ENCODE assay signal across 23 cellular contexts in genomic region chr5:179554981-179555380, GRCh38. TPM values are rescaled to one million over a fixed set of nuclear protein-coding genes. Genes with fewer than 3 reads are reported as not detected.
DNase-seq lines count a peak whose midpoint lies in the region; ATAC-seq, FAIRE-seq and TF ChIP-seq lines count a peak whose summit lies in the region.
"Had no signal": no experiment of that assay in that cellular context is flagged by ENCODE, and none has a peak within 500 bp of the region (broad histone marks: within the 10 kb centered on the region; RNA-seq: fewer than 3 reads in every experiment).

No MANE protein-coding gene starts in this region.

- peaks cover 39% of the 10 kb centered on the region for H3K36me3 Mint-ChIP-seq in CD4-positive, alpha-beta T cell (ENCODE audit: low read depth)
- H3K36me3 Mint-ChIP-seq in GM23338 (ENCODE audit: low read depth), result peaks cover 25% of the 10 kb centered on the region

- H3K4ac ChIP-seq in trophoblast cell (ENCODE audit: low read depth, low read length), result peak overlapping the region; percentile 69

- no peak overlapping the region for H3K27ac ChIP-seq in CD4-positive, alpha-beta T cell (ENCODE audit: low read depth, low read length)
- H3K27ac ChIP-seq in GM23338 (ENCODE audit: low read depth) (no peak overlapping the region), K562 (ENCODE audit: extremely low read depth, low read depth, low read length) (no peak overlapping the region), trophoblast cell (ENCODE audit: low read depth, low read length) (no peak overlapping the region)
- H3K27ac ChIP-seq: BLaER1, PC-9 had no signal

- H3K27me3 ChIP-seq in CD4-positive, alpha-beta T cell (ENCODE audit: control insufficient read depth, insufficient read depth, low read length), result no peaks in the 10 kb centered on the region
- no peaks in the 10 kb centered on the region for H3K27me3 ChIP-seq in GM23338 (ENCODE audit: insufficient read depth)
- H3K27me3 ChIP-seq in K562 (ENCODE audit: control insufficient read depth in 2 of 2, insufficient read depth in 2 of 2, low read length in 2 of 2), result no peaks in the 10 kb centered on the region
- H3K27me3 ChIP-seq in trophoblast cell (ENCODE audit: insufficient read depth, low read length), result no peaks in the 10 kb centered on the region
- H3K27me3 ChIP-seq: BLaER1 had no signal

- H3K79me2 ChIP-seq in GM23338 (replicated peaks; ENCODE audit: insufficient read depth) (peaks cover 74% of the 10 kb centered on the region), K562 (ENCODE audit: control insufficient read depth, insufficient read depth, low read length) (peaks cover 58% of the 10 kb centered on the region), trophoblast cell (ENCODE audit: control insufficient read depth, insufficient read depth, low read length, poor library complexity) (peaks cover 18% of the 10 kb centered on the region)

- H3K9ac ChIP-seq in K562 (ENCODE audit: insufficient read depth in 1 of 2, low read depth in 2 of 2, low read length in 2 of 2) (no peak overlapping the region), trophoblast cell (ENCODE audit: low read length) (no peak overlapping the region)
- H3K9ac ChIP-seq: BLaER1 had no signal

- H4K91ac ChIP-seq in trophoblast cell (ENCODE audit: low read depth, low read length), result no peak overlapping the region

- in situ Hi-C loops in K562 (cut with MboI), result no loop called here

- 91% methylated on average over 6 of the region's 6 CpGs for WGBS in K562 (ENCODE audit: insufficient coverage, low coverage, missing lambda C conversion rate)
- no CpG with 5 or more reads among the region's 6 CpGs for WGBS in trophoblast cell (ENCODE audit: extremely low coverage, insufficient coverage, insufficient read length)

- H3K4me3 Mint-ChIP-seq in CD4-positive, alpha-beta T cell, result peak overlapping the region; percentile 34
- no peak overlapping the region for H3K4me3 Mint-ChIP-seq in GM23338

- H2BK12ac ChIP-seq in trophoblast cell (ENCODE audit: low read length), result no peak overlapping the region

- H3K9me3 ChIP-seq in CD4-positive, alpha-beta T cell (ENCODE audit: control insufficient read depth, low read length), result no peaks in the 10 kb centered on the region
- H3K9me3 ChIP-seq in K562 (replicated peaks; ENCODE audit: control insufficient read depth, insufficient read depth, low read depth, low read length) (no peaks in the 10 kb centered on the region), trophoblast cell (ENCODE audit: insufficient read depth, low read depth, low read length) (no peaks in the 10 kb centered on the region)
- H3K9me3 ChIP-seq: BLaER1, Caco-2 had no signal

- H3K4me1 Mint-ChIP-seq in CD4-positive, alpha-beta T cell (ENCODE audit: low read depth), result peaks cover 55% of the 10 kb centered on the region
- peaks cover 25% of the 10 kb centered on the region for H3K4me1 Mint-ChIP-seq in GM23338

- no peak for TF ChIP-seq CTCF in CD4-positive, alpha-beta T cell (IDR thresholded peaks at IDR 0.05)
- TF ChIP-seq CTCF in GM23338 (conservative IDR thresholded peaks at IDR 0.05; ENCODE audit: low read depth in 2 of 2) (no peak), K562 (IDR thresholded peaks at IDR 0.05 in 2 of 3, conservative IDR thresholded peaks at IDR 0.05 in 1 of 3; ENCODE audit: insufficient read depth in 2 of 3, low read depth in 1 of 3, low read length in 3 of 3) (no peak)

- no peaks in the 10 kb centered on the region for H3K9me3 Mint-ChIP-seq in CD4-positive, alpha-beta T cell
- H3K9me3 Mint-ChIP-seq in GM23338, result peaks cover 3% of the 10 kb centered on the region; the same call in 1 of the 3 replicates

- no peaks in the 10 kb centered on the region; the same call in 1 of the 2 replicates for H3F3A ChIP-seq in GM23338 (replicated peaks; ENCODE audit: low read depth)

- POLR2A ChIA-PET in CD4-positive, alpha-beta T cell (lab: Charles Lee), result no interaction called here
- POLR2A ChIA-PET in K562 (lab: Yijun Ruan, JAX), result no interaction called here

- no peak overlapping the region for H3K23ac ChIP-seq in trophoblast cell (ENCODE audit: low read length)

- CTCF ChIA-PET in CD4-positive, alpha-beta T cell (lab: Charles Lee), result no interaction called here
- CTCF ChIA-PET in K562 (lab: Yijun Ruan, JAX; ENCODE audit: low intra/inter-chr PET ratio), result interaction anchor here (0.6 kb wide), 1 partner anchor 26 kb away, joined by 3 read pairs; no protein-coding TSS in a partner anchor

- intact Hi-C loops in CD4-positive, alpha-beta T cell (cut with DNase I, micrococcal nuclease), result loop anchor here (5.0 to 10.0 kb wide), 5 partner anchors 70 to 930 kb away; partner anchors contain the start of genes CLK4 (in 1 of the 2), HNRNPH1 (in 1 of the 2) and MRNIP (in 1 of the 2)
- intact Hi-C loops in K562 (cut with micrococcal nuclease), result loop anchor here (5.0 kb wide), 1 partner anchor 67 kb away; the partner anchor contains the start of gene HNRNPH1

- no peaks in the 10 kb centered on the region for H3K9me1 ChIP-seq in K562 (ENCODE audit: control insufficient read depth, insufficient read depth, low read length)

- no peak overlapping the region for H2BK5ac ChIP-seq in trophoblast cell (ENCODE audit: low read depth, low read length, poor library complexity)

- DNase-seq in CD4-positive, alpha-beta T cell, result no peak
- DNase-seq in GM23338 (ENCODE audit: low spot score) (no peak), K562 (ENCODE audit: extremely low read depth in 1 of 4, low spot score in 3 of 4) (no peak), trophoblast cell (peak; percentile 78 to 88), AG20443 (ENCODE audit: low spot score) (no peak), hypothalamus (lab: John Stamatoyannopoulos, UW) (no peak)
- DNase-seq: Caco-2; CD4-positive, alpha-beta memory T cell; DMS153; Kasumi-1; MM.1S; NCI-H1092; NCI-H1436 treated with DMSO at 0.1 percent for 48 hours; NCI-H1930; NCI-H69; PC-9; RPMI8226; SHP77 had no signal

- FAIRE-seq in K562 (lab: Jason Lieb, UNC), result no peak
- FAIRE-seq: GM12892, GM18507, H1 had no signal

- H3K79me1 ChIP-seq in trophoblast cell (ENCODE audit: low read length), result peaks cover 17% of the 10 kb centered on the region

- H2AFZ ChIP-seq in GM23338 (no peak overlapping the region), K562 (ENCODE audit: low read depth, low read length) (no peak overlapping the region), trophoblast cell (ENCODE audit: insufficient read depth, low read length, poor library complexity) (no peak overlapping the region)
- H2AFZ ChIP-seq: PC-9 had no signal

- H2BK120ac ChIP-seq in trophoblast cell (ENCODE audit: insufficient read depth, low read length, poor library complexity), result no peak overlapping the region

- no peak overlapping the region for H3K14ac ChIP-seq in trophoblast cell (ENCODE audit: low read length)

- H3K27ac Mint-ChIP-seq in CD4-positive, alpha-beta T cell, result no peak overlapping the region
- peak overlapping the region; percentile 59 for H3K27ac Mint-ChIP-seq in GM23338

- H4K20me1 ChIP-seq in GM23338 (replicated peaks; ENCODE audit: insufficient read depth) (peaks cover 10% of the 10 kb centered on the region), K562 (replicated peaks; ENCODE audit: control insufficient read depth, insufficient read depth, low read length) (no peaks in the 10 kb centered on the region)

- no peaks in the 10 kb centered on the region for H3K9me2 ChIP-seq in GM23338 (ENCODE audit: insufficient read depth)

- H3K4me1 ChIP-seq in GM23338 (ENCODE audit: insufficient read depth) (peaks cover 22% of the 10 kb centered on the region), K562 (replicated peaks in 1 of 2; ENCODE audit: control insufficient read depth in 2 of 2, insufficient read depth in 2 of 2, low read length in 2 of 2) (peaks cover 0 to 13% of the 10 kb centered on the region in 2 experiments; a peak in 4 of 5 replicates), trophoblast cell (ENCODE audit: control insufficient read depth in 1 of 2, insufficient read depth in 2 of 2, low read length in 2 of 2) (peaks cover 8 to 12% of the 10 kb centered on the region in 2 experiments)

- no peaks in the 10 kb centered on the region for H3K36me3 ChIP-seq in GM23338 (ENCODE audit: insufficient read depth)
- H3K36me3 ChIP-seq in K562 (ENCODE audit: control insufficient read depth, insufficient read depth, low read length), result peaks cover 15% of the 10 kb centered on the region; the same call in 2 of the 3 replicates
- H3K36me3 ChIP-seq in trophoblast cell (ENCODE audit: control insufficient read depth in 1 of 2, insufficient read depth in 2 of 2, low read length in 2 of 2), result peaks cover 0 to 3% of the 10 kb centered on the region in 2 experiments

- H2AK5ac ChIP-seq in trophoblast cell (ENCODE audit: low read length), result no peak overlapping the region

- no peak overlapping the region for H3K4me3 ChIP-seq in GM23338
- H3K4me3 ChIP-seq in K562, result no peak overlapping the region
- H3K4me3 ChIP-seq in trophoblast cell (ENCODE audit: low read depth, low read length), result no peak overlapping the region
- H3K4me3 ChIP-seq: BLaER1 had no signal

- no peak overlapping the region for H3K4me2 ChIP-seq in GM23338
- no peak overlapping the region for H3K4me2 ChIP-seq in K562 (ENCODE audit: insufficient read depth, low read length)
- no peak overlapping the region for H3K4me2 ChIP-seq in trophoblast cell (ENCODE audit: low read length)
- H3K4me2 ChIP-seq: BLaER1 had no signal

- TF ChIP-seq POLR2A in K562 (conservative IDR thresholded peaks at IDR 0.05), result no peak

- TF ChIP-seq RAD21 in K562 (CRISPR knock-in tag; conservative IDR thresholded peaks at IDR 0.05 in 1 of 2, IDR thresholded peaks at IDR 0.05 in 1 of 2), result no peak

- H3K18ac ChIP-seq in trophoblast cell (ENCODE audit: low read length), result no peak overlapping the region

- ATAC-seq in CD4-positive, alpha-beta T cell (ENCODE audit: poor library complexity), result no peak
- ATAC-seq in GM23338, result no peak
- no peak for ATAC-seq in K562
- ATAC-seq in HG03025 (IDR thresholded peaks at IDR 0.05; ENCODE audit: low FRiP score, unreplicated experiment), result no peak

- TF ChIP-seq EP300 in K562 (IDR thresholded peaks at IDR 0.05; ENCODE audit: low read length), result no peak

- no peaks in the 10 kb centered on the region for H3K27me3 Mint-ChIP-seq in CD4-positive, alpha-beta T cell
- peaks cover 10% of the 10 kb centered on the region for H3K27me3 Mint-ChIP-seq in GM23338 (ENCODE audit: insufficient read depth, low read depth, poor library complexity)
- H3K27me3 Mint-ChIP-seq: CD4-positive, alpha-beta memory T cell had no signal

- BruUV-seq in K562 (replicated peaks; lab: Mats Ljungman, UMichigan), result no TSS peak

- no peak overlapping the region for H4K12ac ChIP-seq in trophoblast cell (ENCODE audit: low read depth, low read length)

- no peak overlapping the region for H4K8ac ChIP-seq in trophoblast cell (ENCODE audit: low read depth, low read length)

RNA-seq across cellular contexts. Expression of gene RUFY1, which starts 4.6 kb away (rescaled TPM):
- total RNA-seq in CD4-positive, alpha-beta T cell, result 10 to 100 TPM; 19.5 to 21.8 TPM
- total RNA-seq in GM23338 (2014; rRNA removed; shearing (Covaris generic)), result 25.0 and 31.6 TPM in 2 replicates
- polyA plus RNA-seq in GM23338 (2016; fragmentation: Nextera tagmentation; extraction: Ambion mirVana) (22.7 and 25.3 TPM in 2 replicates), K562 (2011; rRNA removed) (26.0 and 29.9 TPM in 2 replicates), K562 (2014; fragmentation: Illumina TruSeq; extraction: Trizol) (21.0 and 22.8 TPM in 2 replicates), K562 (2014; fragmentation: Nextera tagmentation; extraction: Ambion mirVana) (1 to 10 TPM; 5.0 to 7.9 TPM), K562 (2014; rRNA removed) (24.0 and 30.0 TPM in 2 replicates)
- 72.1 and 77.5 TPM in 2 replicates for total RNA-seq in K562 (2011; cell fraction: chromatin; rRNA removed; ENCODE audit: low replicate concordance)
- 38.4 and 41.8 TPM in 2 replicates for total RNA-seq in K562 (2011; cell fraction: nucleolus; rRNA removed)
- total RNA-seq in K562 (2011; cell fraction: nucleoplasm; rRNA removed), result 45.2 and 49.2 TPM in 2 replicates
- total RNA-seq in K562 (2014; rRNA removed) (39.9 and 41.7 TPM in 2 replicates), K562 (2014; rRNA removed; fragmentation: Illumina TruSeq; extraction: Trizol) (21.8 and 26.2 TPM in 2 replicates), K562 (2015; rRNA removed; fragmentation: Illumina TruSeq; extraction: Trizol) (31.9 and 33.8 TPM in 2 replicates), K562 (2021) (29.1 and 29.6 TPM in 2 replicates)
- polyA plus RNA-seq in K562 (2011; cell fraction: cytosol; rRNA removed), result 18.4 and 19.7 TPM in 2 replicates
- polyA plus RNA-seq in K562 (2011; cell fraction: nucleus; rRNA removed), result 27.5 and 31.1 TPM in 2 replicates
- 21.3 and 24.0 TPM in 2 replicates for polyA plus RNA-seq in K562 (2012)
- polyA minus RNA-seq in K562 (2011; rRNA and poly(A)+ RNA removed), result 28.9 and 34.2 TPM in 2 replicates
- 17.6 and 20.2 TPM in 2 replicates for polyA minus RNA-seq in K562 (2011; cell fraction: cytosol; rRNA and poly(A)+ RNA removed)
- 14.9 and 19.5 TPM in 2 replicates for polyA minus RNA-seq in K562 (2011; cell fraction: nucleus; rRNA and poly(A)+ RNA removed)
- 19.2 and 20.4 TPM in 2 replicates for polyA plus RNA-seq in trophoblast cell (2013)

Comparison
In these comparisons a context has a peak if more than half of its experiments do, and no peak if none do; other contexts are left out.
1. DNase-seq: peak in trophoblast cell (2 of 2); none in CD4-positive, alpha-beta T cell (0 of 10), GM23338 (single experiment), K562 (0 of 4), AG20443 (single experiment) and hypothalamus (0 of 51).